ENCODE assay signal across 8 cellular contexts in genomic region chr12:50084775-50085614, GRCh38. TPM values are rescaled to one million over a fixed set of nuclear protein-coding genes. Genes with fewer than 3 reads are reported as not detected.
DNase-seq lines count a peak whose midpoint lies in the region; ATAC-seq and TF ChIP-seq lines count a peak whose summit lies in the region.

TSS of gene SMARCD1 (plus strand) at chr12:50085342. CDS start at chr12:50085370, 28 bp downstream.

- TF ChIP-seq CTCF in AG09319 (IDR thresholded peaks at IDR 0.05; ENCODE audit: low read depth, low read length): peak; percentile 72

- ATAC-seq in GM19023 (IDR thresholded peaks at IDR 0.05; ENCODE audit: unreplicated experiment) (peak; percentile 85), HG03342 (IDR thresholded peaks at IDR 0.05; ENCODE audit: unreplicated experiment) (peak; percentile 77)

- peak; percentile 82 for DNase-seq in AG09319 (ENCODE audit: extremely low read depth, low read depth)
- DNase-seq in NCI-H446 (lab: John Stamatoyannopoulos, UW): peak; percentile 84 to 95
- DNase-seq in activated CD4-positive, alpha-beta T cell treated with anti-CD3 and anti-CD28 coated beads for 1 hour: peak; percentile 80
- DNase-seq in cerebellum (ENCODE audit: low spot score): peak; percentile 93
- peak; percentile 82 for DNase-seq in kidney glomerular epithelial cell (lab: John Stamatoyannopoulos, UW)
- peak; percentile 67 to 70 for DNase-seq in stimulated activated CD4-positive, alpha-beta T cell treated with anti-CD3 and anti-CD28 coated beads, Interleukin-1b, Interleukin-23, amount 100 ng/mL, for 1 hour (ENCODE audit: low read depth in 2 of 2)

RNA-seq across cellular contexts. Expression of gene SMARCD1, which starts in this region (rescaled TPM):
- total RNA-seq in cerebellum: 61.9 TPM

Comparison
In these comparisons a context has a peak if more than half of its experiments do, and no peak if none do; other contexts are left out.
1. Peak in every context shown above with its lines: DNase-seq and ATAC-seq.